ENCODE assay signal across 1 cellular context in genomic region chr12:50400638-50401382, GRCh38.
TF ChIP-seq lines count a peak whose summit lies in the region.

TSS of gene LARP4 (plus strand) at chr12:50400885. CDS start at chr12:50401011, 126 bp downstream.

TF ChIP-seq in GM23338, 12 proteins besides CTCF, POLR2A, EP300 and RAD21:
- TF ChIP-seq ZNF331 (CRISPR knock-in tag; IDR thresholded peaks at IDR 0.05; ENCODE audit: low read depth) = no peak
- no peak for TF ChIP-seq JUNB (IDR thresholded peaks at IDR 0.05; ENCODE audit: unreplicated experiment)
- TF ChIP-seq STAT1 (IDR thresholded peaks at IDR 0.05; ENCODE audit: unreplicated experiment) = no peak
- TF ChIP-seq POLR2AphosphoS5 (IDR thresholded peaks at IDR 0.05; ENCODE audit: low read depth) = peak; percentile 97
- TF ChIP-seq ETS1 (IDR thresholded peaks at IDR 0.05) = peak; percentile 67; the same call in 1 of the 2 replicates
- TF ChIP-seq ZNF114 (CRISPR knock-in tag; IDR thresholded peaks at IDR 0.05) = no peak
- TF ChIP-seq ZNF462 (CRISPR knock-in tag; IDR thresholded peaks at IDR 0.05) = no peak
TF ChIP-seq in GM23338: peak in this region for 2.
